In the genomic region with DNA sequence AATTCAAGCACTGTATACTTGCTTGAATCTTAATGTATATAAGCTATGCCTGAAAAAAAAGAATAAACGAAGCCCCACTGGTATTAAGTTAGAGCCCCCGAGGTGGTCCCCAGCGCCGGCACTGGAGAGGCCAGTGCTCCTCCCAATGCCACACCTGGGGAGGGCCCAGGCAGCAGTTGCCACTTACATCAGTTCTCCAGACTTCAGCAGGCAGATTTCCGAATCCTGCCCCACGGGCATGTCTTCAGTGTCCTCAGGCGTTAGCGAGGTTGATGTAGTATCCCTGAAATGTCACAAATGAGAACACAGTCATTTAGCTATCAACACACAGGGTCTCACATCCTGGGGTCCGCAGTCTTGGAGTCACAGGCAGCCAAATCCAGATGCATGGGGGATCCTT, we compare ENCODE assay signal across 9 cellular contexts. TPM values are rescaled to one million over a fixed set of nuclear protein-coding genes. Genes with fewer than 3 reads are reported as not detected.
"Had no signal": no experiment of that assay in that cellular context is flagged by ENCODE, and none has a peak within 500 bp of the region (broad histone marks: within the 10 kb centered on the region; RNA-seq: fewer than 3 reads in every experiment).

No MANE protein-coding gene starts in this region.

- DNase-seq: GOT3, H7, HFFc6, IMR-90 had no signal

- ATAC-seq: HCT116, K562 had no signal

- H3K4me3 ChIP-seq: HAP-1, K562 had no signal

- H3K9me3 ChIP-seq: HAP-1 had no signal

- H3K4me1 ChIP-seq: HAP-1 had no signal

RNA-seq across cellular contexts. Expression of gene CXCR6, which starts 7.0 kb away (rescaled TPM):
- total RNA-seq: H4, H7, HFFc6, HT-29, IMR-90, K562 had no signal
- polyA plus RNA-seq: IMR-90 had no signal

RNA-seq across cellular contexts. Expression of gene CCR9, which starts 49.9 kb away (rescaled TPM):
- total RNA-seq: H4, H7, HFFc6, HT-29, IMR-90, K562 had no signal
- polyA plus RNA-seq: IMR-90, K562 had no signal
